ENCODE assay signal across 13 cellular contexts in the genomic region with DNA sequence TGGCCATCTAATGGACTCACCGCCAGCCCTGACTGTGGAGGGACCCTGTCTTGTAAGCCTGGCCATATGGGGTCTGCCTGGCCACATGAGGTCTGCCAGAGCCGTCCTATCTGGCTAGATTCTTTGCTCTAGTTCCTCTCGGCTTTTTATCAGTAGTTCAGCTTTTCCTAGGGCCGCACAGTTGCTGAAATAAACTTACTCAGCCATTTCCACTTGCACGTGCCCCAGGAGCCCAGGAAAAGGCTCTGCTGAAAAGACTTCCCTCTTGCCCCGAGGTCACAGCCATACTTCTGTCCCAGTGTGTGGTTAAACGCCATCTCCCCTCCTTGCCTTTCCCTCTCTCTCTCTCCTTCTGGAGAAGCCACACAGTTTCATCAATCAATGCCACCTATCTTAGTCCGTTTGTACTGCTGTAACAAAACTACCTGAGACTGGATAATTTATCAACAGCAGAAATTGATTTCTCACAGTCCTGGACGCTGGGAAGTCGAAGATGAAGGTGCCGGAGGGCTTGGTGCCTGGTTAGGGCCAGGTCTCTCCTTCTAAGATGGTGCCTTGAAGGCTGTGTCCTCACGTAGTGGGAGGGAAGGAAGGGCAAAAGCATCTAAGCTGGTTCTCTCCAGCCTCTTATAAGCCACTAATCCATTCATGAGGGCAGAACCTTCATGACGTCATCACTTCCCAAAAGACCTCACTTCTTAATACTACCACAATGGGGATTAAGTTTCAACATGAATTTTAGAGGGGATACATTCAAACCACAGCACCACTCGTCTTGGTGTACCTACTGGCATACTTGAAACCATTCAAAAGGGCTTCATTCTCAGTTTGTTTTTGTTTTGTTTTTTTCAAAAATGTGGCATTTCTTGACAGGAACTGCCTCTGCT. TPM values are rescaled to one million over a fixed set of nuclear protein-coding genes. Genes with fewer than 3 reads are reported as not detected.
DNase-seq lines count a peak whose midpoint lies in the region; ATAC-seq and TF ChIP-seq lines count a peak whose summit lies in the region.
"Had no signal": no experiment of that assay in that cellular context is flagged by ENCODE, and none has a peak within 500 bp of the region (broad histone marks: within the 10 kb centered on the region; RNA-seq: fewer than 3 reads in every experiment).

No MANE protein-coding gene starts in this region.

- H3K27me3 Mint-ChIP-seq in CD8-positive, alpha-beta T cell (ENCODE audit: low read depth), result no peaks in the 10 kb centered on the region
- no peaks in the 10 kb centered on the region for H3K27me3 Mint-ChIP-seq in activated T-helper 2 cell treated with anti-CD3 and anti-CD28 coated beads, Interferon-gamma antibody, Interleukin-2, Interleukin-4, amounts not matched to agents 10 μg/mL and 5 μg/mL and 100 μg/mL, durations not matched to agents 14 hours and 24 hours and 36 hours (ENCODE audit: low read depth)
- H3K27me3 Mint-ChIP-seq in natural killer cell (ENCODE audit: low read depth in 2 of 2), result no peaks in the 10 kb centered on the region

- no peak for ATAC-seq in CD8-positive, alpha-beta T cell
- ATAC-seq in natural killer cell (no peak), GM18520 (IDR thresholded peaks at IDR 0.05; ENCODE audit: unreplicated experiment) (no peak)

- H3K36me3 ChIP-seq in CD8-positive, alpha-beta T cell (ENCODE audit: insufficient read depth, low read length), result no peaks in the 10 kb centered on the region
- no peaks in the 10 kb centered on the region for H3K36me3 ChIP-seq in KOPT-K1 (ENCODE audit: insufficient read depth, low read length)

- intact Hi-C loops in CD8-positive, alpha-beta T cell (cut with DNase I, micrococcal nuclease), result no loop called here
- intact Hi-C loops in activated T-helper 2 cell treated with anti-CD3 and anti-CD28 coated beads, Interferon-gamma antibody, Interleukin-2, Interleukin-4, amounts not matched to agents 10 μg/mL and 5 μg/mL and 100 μg/mL, durations not matched to agents 14 hours and 24 hours and 36 hours (cut with micrococcal nuclease), result loop anchor here (5.0 to 10.0 kb wide), 2 partner anchors 473 to 1070 kb away; no protein-coding TSS in a partner anchor
- intact Hi-C loops in natural killer cell (cut with micrococcal nuclease), result no loop called here

- H3K9me3 ChIP-seq in CD8-positive, alpha-beta T cell (ENCODE audit: low read length), result no peaks in the 10 kb centered on the region
- no peaks in the 10 kb centered on the region for H3K9me3 ChIP-seq in KOPT-K1 (ENCODE audit: insufficient read depth, low read length, poor library complexity, severe bottlenecking)

- POLR2A ChIA-PET in CD8-positive, alpha-beta T cell (lab: Charles Lee), result no interaction called here

- H3K27ac ChIP-seq in CD8-positive, alpha-beta T cell (ENCODE audit: low read depth, low read length), result no peak overlapping the region
- peak overlapping the region; percentile 45 for H3K27ac ChIP-seq in KOPT-K1 (ENCODE audit: low read depth, low read length, poor library complexity, severe bottlenecking)
- H3K27ac ChIP-seq: VCaP had no signal

- DNase-seq in CD8-positive, alpha-beta T cell, result no peak
- DNase-seq in activated T-helper 2 cell treated with anti-CD3 and anti-CD28 coated beads, Interferon-gamma antibody, Interleukin-2, Interleukin-4, amounts not matched to agents 10 μg/mL and 5 μg/mL and 100 μg/mL, durations not matched to agents 14 hours and 24 hours and 36 hours (ENCODE audit: low spot score), result no peak
- DNase-seq in natural killer cell, result no peak
- no peak for DNase-seq in medulla oblongata (ENCODE audit: extremely low spot score)
- DNase-seq in activated gamma-delta T cell treated with Interleukin-2 at 50 U/mL for 16 hours, result no peak
- DNase-seq: activated gamma-delta T cell, DMS 273 treated with DMSO at 0.1 percent for 48 hours, kidney had no signal

- no peaks in the 10 kb centered on the region for H3K27me3 ChIP-seq in CD8-positive, alpha-beta T cell (ENCODE audit: insufficient read depth, low read length)

- TF ChIP-seq CTCF in CD8-positive, alpha-beta T cell (IDR thresholded peaks at IDR 0.05), result no peak
- TF ChIP-seq CTCF in natural killer cell (IDR thresholded peaks at IDR 0.05), result no peak

- H3K4me3 ChIP-seq in CD8-positive, alpha-beta T cell (ENCODE audit: low read depth, low read length), result no peak overlapping the region
- H3K4me3 ChIP-seq: coronary artery had no signal

- H3K4me3 Mint-ChIP-seq in CD8-positive, alpha-beta T cell, result no peak overlapping the region
- no peak overlapping the region for H3K4me3 Mint-ChIP-seq in activated T-helper 2 cell treated with anti-CD3 and anti-CD28 coated beads, Interferon-gamma antibody, Interleukin-2, Interleukin-4, amounts not matched to agents 10 μg/mL and 5 μg/mL and 100 μg/mL, durations not matched to agents 14 hours and 24 hours and 36 hours (ENCODE audit: low read depth)
- H3K4me3 Mint-ChIP-seq in natural killer cell, result no peak overlapping the region
- H3K4me3 Mint-ChIP-seq: neural crest cell had no signal

- peaks cover 9% of the 10 kb centered on the region for H3K4me1 ChIP-seq in CD8-positive, alpha-beta T cell (ENCODE audit: insufficient read depth, low read length)

- H3K27ac Mint-ChIP-seq in CD8-positive, alpha-beta T cell, result peak overlapping the region; percentile 81
- peak overlapping the region; percentile 85 for H3K27ac Mint-ChIP-seq in activated T-helper 2 cell treated with anti-CD3 and anti-CD28 coated beads, Interferon-gamma antibody, Interleukin-2, Interleukin-4, amounts not matched to agents 10 μg/mL and 5 μg/mL and 100 μg/mL, durations not matched to agents 14 hours and 24 hours and 36 hours
- peak overlapping the region; percentile 65 to 74 for H3K27ac Mint-ChIP-seq in natural killer cell

- H3K4me1 Mint-ChIP-seq in CD8-positive, alpha-beta T cell (ENCODE audit: low read depth), result peaks cover 23% of the 10 kb centered on the region
- H3K4me1 Mint-ChIP-seq in activated T-helper 2 cell treated with anti-CD3 and anti-CD28 coated beads, Interferon-gamma antibody, Interleukin-2, Interleukin-4, amounts not matched to agents 10 μg/mL and 5 μg/mL and 100 μg/mL, durations not matched to agents 14 hours and 24 hours and 36 hours (ENCODE audit: low read depth), result peaks cover 66% of the 10 kb centered on the region
- H3K4me1 Mint-ChIP-seq in natural killer cell, result peaks cover 33 to 34% of the 10 kb centered on the region in 2 donors
- H3K4me1 Mint-ChIP-seq: neural crest cell had no signal

- CTCF ChIA-PET in CD8-positive, alpha-beta T cell (lab: Charles Lee), result interaction anchor here (0.7 to 1.3 kb wide), 3 partner anchors 11 to 118 kb away, joined by 3 to 4 read pairs (median 3); partner anchors contain the start of gene GALM

- no peaks in the 10 kb centered on the region for H3K36me3 Mint-ChIP-seq in CD8-positive, alpha-beta T cell
- peaks cover 9% of the 10 kb centered on the region for H3K36me3 Mint-ChIP-seq in activated T-helper 2 cell treated with anti-CD3 and anti-CD28 coated beads, Interferon-gamma antibody, Interleukin-2, Interleukin-4, amounts not matched to agents 10 μg/mL and 5 μg/mL and 100 μg/mL, durations not matched to agents 14 hours and 24 hours and 36 hours (ENCODE audit: low read depth)
- H3K36me3 Mint-ChIP-seq in natural killer cell, result no peaks in the 10 kb centered on the region

- no peaks in the 10 kb centered on the region for H3K9me3 Mint-ChIP-seq in CD8-positive, alpha-beta T cell
- peaks cover 9% of the 10 kb centered on the region for H3K9me3 Mint-ChIP-seq in activated T-helper 2 cell treated with anti-CD3 and anti-CD28 coated beads, Interferon-gamma antibody, Interleukin-2, Interleukin-4, amounts not matched to agents 10 μg/mL and 5 μg/mL and 100 μg/mL, durations not matched to agents 14 hours and 24 hours and 36 hours
- no peaks in the 10 kb centered on the region for H3K9me3 Mint-ChIP-seq in natural killer cell

RNA-seq across cellular contexts. Expression of gene GALM, which starts 11.2 kb away (rescaled TPM):
- 1 to 10 TPM; 4.4 to 4.7 TPM for total RNA-seq in CD8-positive, alpha-beta T cell
- total RNA-seq in activated T-helper 2 cell treated with anti-CD3 and anti-CD28 coated beads, Interferon-gamma antibody, Interleukin-2, Interleukin-4, amounts not matched to agents 10 μg/mL and 5 μg/mL and 100 μg/mL, durations not matched to agents 14 hours and 24 hours and 36 hours, result 42.1 and 43.0 TPM in 2 replicates
- 10 to 100 TPM in 2 of 3 donors, 1 to 10 TPM in 1; 4.0 to 12.4 (median 11.0) TPM for total RNA-seq in natural killer cell

RNA-seq across cellular contexts. Expression of gene HNRNPLL, which starts 52.0 kb away (rescaled TPM):
- total RNA-seq in CD8-positive, alpha-beta T cell, result 10 to 100 TPM; 35.0 to 37.6 TPM
- 65.7 and 67.7 TPM in 2 replicates for total RNA-seq in activated T-helper 2 cell treated with anti-CD3 and anti-CD28 coated beads, Interferon-gamma antibody, Interleukin-2, Interleukin-4, amounts not matched to agents 10 μg/mL and 5 μg/mL and 100 μg/mL, durations not matched to agents 14 hours and 24 hours and 36 hours
- 10 to 100 TPM in 1 of 3 donors, 1 to 10 TPM in 2; 7.3 to 18.4 (median 8.8) TPM for total RNA-seq in natural killer cell
